In genomic region chr2:17879137-17879912, GRCh38 we compare ENCODE assay signal across 8 cellular contexts. TPM values are rescaled to one million over a fixed set of nuclear protein-coding genes. Genes with fewer than 3 reads are reported as not detected.
DNase-seq lines count a peak whose midpoint lies in the region; ATAC-seq and TF ChIP-seq lines count a peak whose summit lies in the region.

No MANE protein-coding gene starts in this region.

- peaks cover 9% of the 10 kb centered on the region for H3K4me1 ChIP-seq in osteoblast (ENCODE audit: insufficient read depth, low read length)

- no peaks in the 10 kb centered on the region for H3K9me3 ChIP-seq in osteoblast (ENCODE audit: low read depth, low read length)

- DNase-seq in Calu3 (peak; percentile 68), NCI-H146 treated with DMSO at 0.1 percent for 48 hours (lab: John Stamatoyannopoulos, UW; ENCODE audit: unreplicated experiment) (peak; percentile 11), germinal center (ENCODE audit: low spot score) (peak; percentile 46), osteoblast (ENCODE audit: insufficient read length, low spot score, missing footprints) (peak; percentile 96), Kasumi-1 (lab: John Stamatoyannopoulos, UW) (no peak)
- peak; percentile 3 for DNase-seq in activated CD8-positive, alpha-beta T cell treated with anti-CD3 and anti-CD28 coated beads for 36 hours
- DNase-seq in effector CD8-positive, alpha-beta T cell (lab: John Stamatoyannopoulos, UW), result no peak

- H3K4me3 ChIP-seq in osteoblast (ENCODE audit: insufficient read depth, low read length), result peak overlapping the region; percentile 68

- H3K4me1 Mint-ChIP-seq in Calu3 (ENCODE audit: low read depth, unreplicated experiment), result no peaks in the 10 kb centered on the region
- H3K4me1 Mint-ChIP-seq in activated CD8-positive, alpha-beta T cell treated with anti-CD3 and anti-CD28 coated beads for 36 hours (ENCODE audit: low read depth), result peaks cover 13% of the 10 kb centered on the region

- no peaks in the 10 kb centered on the region for H3K9me3 Mint-ChIP-seq in Calu3 (ENCODE audit: low read depth, unreplicated experiment)
- peaks cover 2% of the 10 kb centered on the region for H3K9me3 Mint-ChIP-seq in activated CD8-positive, alpha-beta T cell treated with anti-CD3 and anti-CD28 coated beads for 36 hours

- H3K36me3 Mint-ChIP-seq in Calu3 (ENCODE audit: insufficient read depth, unreplicated experiment), result peaks cover 14% of the 10 kb centered on the region
- H3K36me3 Mint-ChIP-seq in activated CD8-positive, alpha-beta T cell treated with anti-CD3 and anti-CD28 coated beads for 36 hours (ENCODE audit: low read depth), result no peaks in the 10 kb centered on the region

- no peak overlapping the region for H3K27ac ChIP-seq in osteoblast (ENCODE audit: low read depth, low read length)

- H3K27me3 ChIP-seq in osteoblast (ENCODE audit: insufficient read depth, low read length), result peaks cover 47% of the 10 kb centered on the region

- H2AFZ ChIP-seq in osteoblast (ENCODE audit: low read length), result peak overlapping the region; percentile 74

- TF ChIP-seq CTCF in Calu3 (IDR thresholded peaks at IDR 0.05; ENCODE audit: unreplicated experiment) (no peak), osteoblast (IDR thresholded peaks at IDR 0.05; ENCODE audit: extremely low read depth, low read depth, low read length) (no peak)
- no peak for TF ChIP-seq CTCF in activated CD8-positive, alpha-beta T cell treated with anti-CD3 and anti-CD28 coated beads for 36 hours (IDR thresholded peaks at IDR 0.05)

- H3K4me3 Mint-ChIP-seq in Calu3 (ENCODE audit: low read depth, unreplicated experiment), result peak overlapping the region; percentile 78
- H3K4me3 Mint-ChIP-seq in activated CD8-positive, alpha-beta T cell treated with anti-CD3 and anti-CD28 coated beads for 36 hours, result peak overlapping the region; percentile 65

- no TSS peak for BruUV-seq in Calu3 (replicated peaks; lab: Mats Ljungman, UMichigan)

- POLR2A ChIA-PET in activated CD8-positive, alpha-beta T cell treated with anti-CD3 and anti-CD28 coated beads for 36 hours (lab: Charles Lee), result no interaction called here

- intact Hi-C loops in Calu3 (cut with micrococcal nuclease; ENCODE audit: unreplicated experiment), result no loop called here
- intact Hi-C loops in activated CD8-positive, alpha-beta T cell treated with anti-CD3 and anti-CD28 coated beads for 36 hours (cut with micrococcal nuclease), result no loop called here

- H3K4me2 ChIP-seq in osteoblast (ENCODE audit: insufficient read depth, low read length), result peak overlapping the region; percentile 78

- peak; percentile 21 for ATAC-seq in GM21786 (IDR thresholded peaks at IDR 0.05; ENCODE audit: unreplicated experiment)
- ATAC-seq in activated CD8-positive, alpha-beta T cell treated with anti-CD3 and anti-CD28 coated beads for 36 hours, result no peak

- no peaks in the 10 kb centered on the region for H3K36me3 ChIP-seq in osteoblast (ENCODE audit: insufficient read depth, low read length)

- no peak overlapping the region for H3K27ac Mint-ChIP-seq in Calu3 (ENCODE audit: unreplicated experiment)
- H3K27ac Mint-ChIP-seq in activated CD8-positive, alpha-beta T cell treated with anti-CD3 and anti-CD28 coated beads for 36 hours, result no peak overlapping the region

- H3K27me3 Mint-ChIP-seq in Calu3 (ENCODE audit: unreplicated experiment), result peaks cover 77% of the 10 kb centered on the region
- peaks cover 59% of the 10 kb centered on the region for H3K27me3 Mint-ChIP-seq in activated CD8-positive, alpha-beta T cell treated with anti-CD3 and anti-CD28 coated beads for 36 hours

- H3K79me2 ChIP-seq in osteoblast (ENCODE audit: insufficient read depth, low read length), result no peaks in the 10 kb centered on the region

- H4K20me1 ChIP-seq in osteoblast (ENCODE audit: insufficient read depth, low read length), result no peaks in the 10 kb centered on the region

- CTCF ChIA-PET in Calu3 (lab: Charles Lee), result interaction anchor here (0.7 to 1.0 kb wide), 2 partner anchors 14 to 39 kb away, joined by 3 to 4 read pairs; no protein-coding TSS in a partner anchor
- CTCF ChIA-PET in activated CD8-positive, alpha-beta T cell treated with anti-CD3 and anti-CD28 coated beads for 36 hours (lab: Charles Lee), result interaction anchor here (1.1 kb wide), 1 partner anchor 208 kb away, joined by 3 read pairs; no protein-coding TSS in a partner anchor

RNA-seq across cellular contexts. Expression of gene KCNS3, which starts 0.9 kb away (rescaled TPM):
- total RNA-seq in Calu3 (2022) (3.5 and 5.0 TPM in 2 replicates), osteoblast (1.8 and 2.7 TPM in 2 replicates)
- total RNA-seq in activated CD8-positive, alpha-beta T cell treated with anti-CD3 and anti-CD28 coated beads for 36 hours, result not detected

Comparison
In these comparisons a context has a peak if more than half of its experiments do, and no peak if none do; other contexts are left out.
1. DNase-seq: peak in Calu3 (single experiment), NCI-H146 treated with DMSO at 0.1 percent for 48 hours (single experiment), activated CD8-positive, alpha-beta T cell treated with anti-CD3 and anti-CD28 coated beads for 36 hours (single experiment), germinal center (single experiment) and osteoblast (single experiment); none in Kasumi-1 (0 of 2) and effector CD8-positive, alpha-beta T cell (single experiment).